In the genomic region with DNA sequence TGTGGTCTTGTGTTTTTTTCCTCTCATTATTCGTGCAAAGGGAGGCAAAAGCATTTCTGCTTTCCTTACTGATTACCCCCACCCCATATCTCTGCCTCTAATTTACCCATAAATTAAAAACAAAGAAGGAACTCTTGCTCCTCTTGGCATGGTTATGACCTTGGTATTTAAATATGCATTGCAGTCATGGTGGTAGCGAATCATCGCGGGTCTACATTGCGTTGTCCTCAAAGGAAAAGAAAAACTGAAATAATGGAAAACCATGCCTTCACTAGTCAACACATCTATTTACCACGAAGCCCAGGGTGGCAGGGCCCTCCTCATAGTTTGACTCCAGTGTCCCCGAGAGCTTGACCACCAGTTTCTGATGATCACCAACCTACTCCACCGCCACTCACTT, we compare ENCODE assay signal across 22 cellular contexts.
A peak's percentile ranks its signal among the peaks of the same experiment; 100 is the strongest.
DNase-seq lines count a peak whose midpoint lies in the region; ATAC-seq and TF ChIP-seq lines count a peak whose summit lies in the region.
"Had no signal": no experiment of that assay in that cellular context is flagged by ENCODE, and none has a peak within 500 bp of the region (broad histone marks: within the 10 kb centered on the region; RNA-seq: fewer than 3 reads in every experiment).

No MANE protein-coding gene starts in this region.

- H2BK15ac ChIP-seq in neuronal stem cell (ENCODE audit: low read length): no peak overlapping the region

- H3K4me3 ChIP-seq in RWPE2 (ENCODE audit: severe bottlenecking) (no peak overlapping the region), mammary epithelial cell (replicated peaks in 1 of 3; ENCODE audit: insufficient read depth in 1 of 3, low read depth in 2 of 3, low read length in 3 of 3) (no peak overlapping the region), lower lobe of right lung (no peak overlapping the region), neuronal stem cell (ENCODE audit: low read length in 2 of 2) (no peak overlapping the region)
- H3K4me3 ChIP-seq: BLaER1 treated with 17β-estradiol and CSF1 and Interleukin-3, amounts not matched to agents 10 nM and 100 nM; skin epidermis had no signal

- no peaks in the 10 kb centered on the region for H3K79me2 ChIP-seq in mammary epithelial cell (ENCODE audit: insufficient read depth, low read length)

- H3K27ac Mint-ChIP-seq in stimulated activated naive CD8-positive, alpha-beta T cell treated with anti-CD3 and anti-CD28 coated beads, Interleukin-15, Interleukin-2, amounts not matched to agents 100 ng/mL and 50 ng/mL, for 24 hours: peak overlapping the region; percentile 2
- H3K27ac Mint-ChIP-seq: activated CD8-positive, alpha-beta T cell treated with anti-CD3 and anti-CD28 coated beads, Interleukin-2, amount 10 ng/mL, durations not matched to agents 7 days and 5 days; brain had no signal

- in situ Hi-C loops in mammary epithelial cell (cut with MboI; ENCODE audit: low sequenced_read_pairs in 2 of 2): loop anchor here (5.0 to 10.0 kb wide), 3 partner anchors 37 to 277 kb away; partner anchors contain the start of gene CCND2 (in 1 of the 2)

- BruUV-seq in mammary epithelial cell (replicated peaks; lab: Mats Ljungman, UMichigan): no TSS peak

- CTCF ChIA-PET in mammary epithelial cell (lab: Charles Lee; ENCODE audit: low non-redundant PET): interaction anchor here (2.3 kb wide), 1 partner anchor 277 kb away, joined by 13 read pairs; no protein-coding TSS in a partner anchor

- TF ChIP-seq POLR2A in erythroblast (IDR thresholded peaks at IDR 0.05; ENCODE audit: low read length): no peak

- H2BK12ac ChIP-seq in neuronal stem cell (ENCODE audit: low read length): no peak overlapping the region

- no peak overlapping the region for H3K4me3 Mint-ChIP-seq in stimulated activated naive CD8-positive, alpha-beta T cell treated with anti-CD3 and anti-CD28 coated beads, Interleukin-15, Interleukin-2, amounts not matched to agents 100 ng/mL and 50 ng/mL, for 24 hours
- H3K4me3 Mint-ChIP-seq: activated CD8-positive, alpha-beta T cell treated with anti-CD3 and anti-CD28 coated beads, Interleukin-2, amount 10 ng/mL, durations not matched to agents 7 days and 5 days; brain had no signal

- H2AK5ac ChIP-seq in neuronal stem cell (ENCODE audit: low read depth, low read length): no peak overlapping the region

- WGBS in mammary epithelial cell (ENCODE audit: low coverage, missing lambda C conversion rate): 48% methylated on average over 6 of the region's 8 CpGs
- WGBS in neuronal stem cell (ENCODE audit: extremely low coverage in 2 of 2, insufficient read length in 2 of 2, insufficient replicate concordance in 1 of 2), 2 donors: no CpG with 5 or more reads among the region's 8 CpGs

- ATAC-seq in RWPE2 (ENCODE audit: low read depth) (no peak), lower lobe of right lung (no peak), GM19467 (IDR thresholded peaks at IDR 0.05; ENCODE audit: unreplicated experiment) (no peak)
- ATAC-seq: activated CD8-positive, alpha-beta T cell treated with anti-CD3 and anti-CD28 coated beads, Interleukin-2, amount 10 ng/mL, durations not matched to agents 7 days and 5 days had no signal

- DNase-seq in RWPE2 (ENCODE audit: low spot score) (no peak), mammary epithelial cell (no peak), lower lobe of right lung (no peak), neuronal stem cell (ENCODE audit: low spot score) (no peak), LoVo (ENCODE audit: low spot score) (no peak), erythroblast (lab: John Stamatoyannopoulos, UW) (no peak)
- DNase-seq: activated CD4-positive, alpha-beta T cell treated with anti-CD3 and anti-CD28 coated beads for 1 hour; activated CD8-positive, alpha-beta T cell treated with anti-CD3 and anti-CD28 coated beads, Interleukin-2, amount 10 ng/mL, durations not matched to agents 7 days and 5 days; activated effector memory CD4-positive, alpha-beta T cell treated with anti-CD3 and anti-CD28 coated beads, Interleukin-2, amount 50 U/mL, for 16 hours; activated T-cell treated with anti-CD3 and anti-CD28 coated beads for 4 hours; DND-41; glutamatergic neuron; Kasumi-1; nucleus accumbens; SK-N-SH; stimulated activated CD4-positive, alpha-beta T cell treated with anti-CD3 and anti-CD28 coated beads, Interleukin-1b, Interleukin-23, amount 100 ng/mL, for 48 hours had no signal

- no peaks in the 10 kb centered on the region for H3K9me3 Mint-ChIP-seq in stimulated activated naive CD8-positive, alpha-beta T cell treated with anti-CD3 and anti-CD28 coated beads, Interleukin-15, Interleukin-2, amounts not matched to agents 100 ng/mL and 50 ng/mL, for 24 hours

- H3K4me1 ChIP-seq in RWPE2 (ENCODE audit: insufficient read depth, poor library complexity, severe bottlenecking): peaks cover 32% of the 10 kb centered on the region
- peaks cover 34% of the 10 kb centered on the region for H3K4me1 ChIP-seq in mammary epithelial cell (ENCODE audit: insufficient read depth, low read length)
- H3K4me1 ChIP-seq in lower lobe of right lung: no peaks in the 10 kb centered on the region
- H3K4me1 ChIP-seq in neuronal stem cell (ENCODE audit: control insufficient read depth in 2 of 2, insufficient read depth in 1 of 2, low read depth in 1 of 2, low read length in 2 of 2): peaks cover 0 to 7% of the 10 kb centered on the region in 2 donors

- H3K36me3 ChIP-seq in RWPE2 (ENCODE audit: low read depth): no peaks in the 10 kb centered on the region
- H3K36me3 ChIP-seq in mammary epithelial cell (ENCODE audit: insufficient read depth, low read length): no peaks in the 10 kb centered on the region
- no peaks in the 10 kb centered on the region for H3K36me3 ChIP-seq in lower lobe of right lung
- H3K36me3 ChIP-seq in neuronal stem cell (replicated peaks in 1 of 2; ENCODE audit: control insufficient read depth in 2 of 2, insufficient read depth in 2 of 2, low read length in 2 of 2): no peaks in the 10 kb centered on the region
- H3K36me3 ChIP-seq: BLaER1 treated with 17β-estradiol and CSF1 and Interleukin-3, amounts not matched to agents 10 nM and 100 nM had no signal

- intact Hi-C loops in mammary epithelial cell (cut with micrococcal nuclease) (loop anchor here (1.0 to 10.0 kb wide), 2 partner anchors 31 to 105 kb away; no protein-coding TSS in a partner anchor), lower lobe of right lung (cut with DNase I) (no loop called here)

- H3K9ac ChIP-seq in mammary epithelial cell (ENCODE audit: insufficient read depth, low read length) (peak overlapping the region; percentile 34), neuronal stem cell (ENCODE audit: low read depth, low read length, poor library complexity) (no peak overlapping the region)
- H3K9ac ChIP-seq: BLaER1 treated with 17β-estradiol and CSF1 and Interleukin-3, amounts not matched to agents 10 nM and 100 nM; SK-N-SH had no signal

- H3K27me3 ChIP-seq in RWPE2 (ENCODE audit: insufficient read depth, poor library complexity, severe bottlenecking) (no peaks in the 10 kb centered on the region), mammary epithelial cell (ENCODE audit: insufficient read depth, low read length) (no peaks in the 10 kb centered on the region), lower lobe of right lung (ENCODE audit: low read depth) (no peaks in the 10 kb centered on the region), neuronal stem cell (ENCODE audit: control insufficient read depth in 3 of 3, insufficient read depth in 3 of 3, low read depth in 1 of 3, low read length in 3 of 3) (no peaks in the 10 kb centered on the region)

- dilution Hi-C loops in mammary epithelial cell (cut with HindIII; ENCODE audit: low sequenced_read_pairs): loop anchor here (10.0 kb wide), 1 partner anchor 275 kb away; the partner anchor contains the start of gene CCND2

- H3K23ac ChIP-seq in neuronal stem cell (ENCODE audit: low read depth, low read length, poor library complexity): no peak overlapping the region

- H3K27ac ChIP-seq in RWPE2 (ENCODE audit: poor library complexity, severe bottlenecking) (peak overlapping the region; percentile 96), mammary epithelial cell (ENCODE audit: insufficient read depth, low read depth, low read length) (peak overlapping the region; percentile 90), lower lobe of right lung (peak overlapping the region; percentile 62), neuronal stem cell (replicated peaks; ENCODE audit: low read length) (no peak overlapping the region)
- H3K27ac ChIP-seq: BLaER1 treated with 17β-estradiol and CSF1 and Interleukin-3, amounts not matched to agents 10 nM and 100 nM; HL-60 had no signal

- H3K4me1 Mint-ChIP-seq in stimulated activated naive CD8-positive, alpha-beta T cell treated with anti-CD3 and anti-CD28 coated beads, Interleukin-15, Interleukin-2, amounts not matched to agents 100 ng/mL and 50 ng/mL, for 24 hours (ENCODE audit: low read depth): peaks cover 17% of the 10 kb centered on the region

- no peaks in the 10 kb centered on the region for H3K27me3 Mint-ChIP-seq in stimulated activated naive CD8-positive, alpha-beta T cell treated with anti-CD3 and anti-CD28 coated beads, Interleukin-15, Interleukin-2, amounts not matched to agents 100 ng/mL and 50 ng/mL, for 24 hours

- H3K9me3 ChIP-seq in RWPE2 (ENCODE audit: severe bottlenecking) (no peaks in the 10 kb centered on the region), mammary epithelial cell (replicated peaks; ENCODE audit: insufficient read depth, low read length) (no peaks in the 10 kb centered on the region), lower lobe of right lung (no peaks in the 10 kb centered on the region), neuronal stem cell (replicated peaks in 1 of 2; ENCODE audit: control insufficient read depth in 2 of 2, insufficient read depth in 1 of 2, low read depth in 1 of 2, low read length in 2 of 2) (peaks cover 0 to 7% of the 10 kb centered on the region in 2 donors)
- H3K9me3 ChIP-seq: SK-N-SH had no signal

- H2BK5ac ChIP-seq in neuronal stem cell (ENCODE audit: low read length): no peak overlapping the region

- no peak overlapping the region for H4K91ac ChIP-seq in neuronal stem cell (ENCODE audit: low read depth, low read length, poor library complexity)

- no peaks in the 10 kb centered on the region for H3K36me3 Mint-ChIP-seq in stimulated activated naive CD8-positive, alpha-beta T cell treated with anti-CD3 and anti-CD28 coated beads, Interleukin-15, Interleukin-2, amounts not matched to agents 100 ng/mL and 50 ng/mL, for 24 hours (ENCODE audit: low read depth)
- H3K36me3 Mint-ChIP-seq: brain had no signal

- TF ChIP-seq CTCF in RWPE2 (IDR thresholded peaks at IDR 0.05; ENCODE audit: poor library complexity, severe bottlenecking) (no peak), mammary epithelial cell (conservative IDR thresholded peaks at IDR 0.05 in 1 of 2, IDR thresholded peaks at IDR 0.05 in 1 of 2; ENCODE audit: extremely low read depth in 1 of 2, insufficient read depth in 1 of 2, low read depth in 1 of 2, low read length in 2 of 2) (no peak), lower lobe of right lung (IDR thresholded peaks at IDR 0.05) (no peak)

- H3K18ac ChIP-seq in neuronal stem cell (ENCODE audit: low read length): no peak overlapping the region

- no peak overlapping the region for H2BK120ac ChIP-seq in neuronal stem cell (ENCODE audit: low read depth, low read length)

- no peaks in the 10 kb centered on the region for H4K20me1 ChIP-seq in mammary epithelial cell (ENCODE audit: insufficient read depth, low read length)
- H4K20me1 ChIP-seq: BLaER1 treated with 17β-estradiol and CSF1 and Interleukin-3, amounts not matched to agents 10 nM and 100 nM had no signal

- H4K8ac ChIP-seq in neuronal stem cell (ENCODE audit: low read depth, low read length): no peak overlapping the region

- H3K79me1 ChIP-seq in neuronal stem cell (ENCODE audit: low read depth, low read length): no peaks in the 10 kb centered on the region

- H2AFZ ChIP-seq in mammary epithelial cell (ENCODE audit: low read depth, low read length): peak overlapping the region; percentile 24
- H2AFZ ChIP-seq in neuronal stem cell (ENCODE audit: low read length): no peak overlapping the region

- no peak overlapping the region for H3K4ac ChIP-seq in neuronal stem cell (ENCODE audit: low read length)

- H3K4me2 ChIP-seq in mammary epithelial cell (ENCODE audit: insufficient read depth, low read depth, low read length): peak overlapping the region; percentile 3
- no peak overlapping the region for H3K4me2 ChIP-seq in neuronal stem cell (ENCODE audit: insufficient read depth, low read length, poor library complexity, severe bottlenecking)
- H3K4me2 ChIP-seq: BLaER1 treated with 17β-estradiol and CSF1 and Interleukin-3, amounts not matched to agents 10 nM and 100 nM; SK-N-SH had no signal

- H3K14ac ChIP-seq in neuronal stem cell (ENCODE audit: low read length): no peak overlapping the region
